8 cellular contexts compared by ENCODE assay signal in the genomic region with DNA sequence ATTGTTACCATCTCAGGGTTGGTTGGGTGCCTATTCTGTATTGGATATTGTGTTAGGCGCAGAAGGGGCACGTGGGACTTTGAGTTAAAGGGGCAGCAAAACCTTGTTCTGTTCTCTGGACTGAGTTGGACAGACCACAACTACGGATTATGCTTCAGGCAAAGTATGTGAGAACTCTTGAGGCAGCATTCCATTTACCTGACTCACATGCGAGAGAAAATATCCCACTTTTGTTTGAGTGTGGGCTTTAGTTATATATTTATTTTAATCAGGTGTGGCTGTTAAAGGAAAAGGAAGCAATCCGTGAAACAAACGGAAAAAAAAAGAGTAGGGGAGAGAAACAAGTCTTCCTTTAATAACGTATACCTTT. TPM values are rescaled to one million over a fixed set of nuclear protein-coding genes. Genes with fewer than 3 reads are reported as not detected.
DNase-seq lines count a peak whose midpoint lies in the region; ATAC-seq and TF ChIP-seq lines count a peak whose summit lies in the region.

No MANE protein-coding gene starts in this region.

- H3K9ac ChIP-seq in duodenal mucosa (ENCODE audit: low read depth in 1 of 2, low read length in 2 of 2), result peak overlapping the region; percentile 68 to 86

- TF ChIP-seq CTCF in GM12875 (IDR thresholded peaks at IDR 0.05; ENCODE audit: borderline replicate concordance, insufficient read depth, low read depth, low read length), result no peak
- TF ChIP-seq CTCF in OCI-LY7 (conservative IDR thresholded peaks at IDR 0.05; ENCODE audit: low read length), result no peak
- TF ChIP-seq CTCF in mucosa of descending colon (IDR thresholded peaks at IDR 0.05), result no peak

- H3K27ac ChIP-seq in OCI-LY7 (ENCODE audit: low read depth, low read length, poor library complexity, severe bottlenecking), result peak overlapping the region; percentile 9
- H3K27ac ChIP-seq in duodenal mucosa (ENCODE audit: low read depth, low read length), result peak overlapping the region; percentile 67

- no peaks in the 10 kb centered on the region for H3K9me2 ChIP-seq in OCI-LY7 (ENCODE audit: insufficient read depth, low read length)

- H3K4me1 ChIP-seq in OCI-LY7 (ENCODE audit: insufficient read depth, low read length, poor library complexity, severe bottlenecking) (peaks cover 21% of the 10 kb centered on the region), duodenal mucosa (ENCODE audit: control insufficient read depth in 1 of 2, insufficient read depth in 2 of 2, low read length in 2 of 2) (peaks cover 9 to 14% of the 10 kb centered on the region in 2 donors), mucosa of descending colon (ENCODE audit: low read depth) (peaks cover 3% of the 10 kb centered on the region)

- BruUV-seq in OCI-LY7 (replicated peaks; lab: Mats Ljungman, UMichigan), result TSS peak; percentile 92

- no peaks in the 10 kb centered on the region for H3K79me2 ChIP-seq in OCI-LY7 (ENCODE audit: insufficient read depth, low read depth, low read length)

- no peaks in the 10 kb centered on the region for H3K27me3 ChIP-seq in duodenal mucosa (ENCODE audit: control insufficient read depth in 1 of 2, insufficient read depth in 2 of 2, low read length in 2 of 2)

- CTCF ChIA-PET in OCI-LY7 (lab: Charles Lee; ENCODE audit: unreplicated experiment), result no interaction called here

- peak overlapping the region; percentile 75 for H3K4me2 ChIP-seq in OCI-LY7 (ENCODE audit: low read length)

- H3K4me3 ChIP-seq in GM12875 (ENCODE audit: low read depth, low read length) (peak overlapping the region; percentile 86), OCI-LY7 (ENCODE audit: low read depth, low read length, poor library complexity, severe bottlenecking) (peak overlapping the region; percentile 83), duodenal mucosa (ENCODE audit: low read depth in 1 of 2, low read length in 2 of 2) (peak overlapping the region; percentile 82 to 93), mucosa of descending colon (peak overlapping the region; percentile 35)

- no peaks in the 10 kb centered on the region for H3K36me3 ChIP-seq in OCI-LY7 (ENCODE audit: insufficient read depth, low read length)
- no peaks in the 10 kb centered on the region for H3K36me3 ChIP-seq in duodenal mucosa (ENCODE audit: control insufficient read depth in 1 of 2, insufficient read depth in 2 of 2, low read length in 2 of 2)
- H3K36me3 ChIP-seq in mucosa of descending colon (ENCODE audit: low read depth), result no peaks in the 10 kb centered on the region

- H4K20me1 ChIP-seq in OCI-LY7 (ENCODE audit: insufficient read depth, low read length), result no peaks in the 10 kb centered on the region

- H3K9me3 ChIP-seq in OCI-LY7 (ENCODE audit: low read length) (no peaks in the 10 kb centered on the region), duodenal mucosa (ENCODE audit: control insufficient read depth in 1 of 2, low read length in 2 of 2) (no peaks in the 10 kb centered on the region), mucosa of descending colon (no peaks in the 10 kb centered on the region)

- peak; percentile 1 for ATAC-seq in mucosa of descending colon
- ATAC-seq in GM19397 (IDR thresholded peaks at IDR 0.05; ENCODE audit: unreplicated experiment), result no peak

- intact Hi-C loops in OCI-LY7 (cut with micrococcal nuclease; ENCODE audit: unreplicated experiment), result loop anchor here (5.0 to 10.0 kb wide), 2 partner anchors 127 to 1379 kb away; a partner anchor contains a TSS
- intact Hi-C loops in mucosa of descending colon (cut with DNase I, micrococcal nuclease), result no loop called here

- DNase-seq in OCI-LY7 (ENCODE audit: low spot score) (peak; percentile 23), mucosa of descending colon (no peak), C1 segment of cervical spinal cord (lab: John Stamatoyannopoulos, UW) (no peak), amygdala (lab: John Stamatoyannopoulos, UW) (no peak), DMS153 (lab: John Stamatoyannopoulos, UW) (no peak)

- H2AFZ ChIP-seq in OCI-LY7 (ENCODE audit: low read length), result peak overlapping the region; percentile 94

- POLR2A ChIA-PET in OCI-LY7 (lab: Charles Lee), result interaction anchor here (1.2 to 5.3 kb wide), 2 partner anchors 13 to 18 kb away, joined by 6 to 24 read pairs; a partner anchor contains a TSS

RNA-seq across cellular contexts. Expression of a gene that starts 0.6 kb away (rescaled TPM):
- 4.0 and 5.6 TPM in 2 replicates for total RNA-seq in OCI-LY7 (2014; rRNA removed; shearing (Covaris generic))
- 5.4 and 7.2 TPM in 2 replicates for total RNA-seq in OCI-LY7 (2022)
- total RNA-seq in mucosa of descending colon, result 100 to 1,000 TPM; 235 to 448 (median 442) TPM

RNA-seq across cellular contexts. Expression of a gene that starts 17.0 kb away (rescaled TPM):
- total RNA-seq in OCI-LY7 (2014; rRNA removed; shearing (Covaris generic)), result 26.8 and 27.1 TPM in 2 replicates
- total RNA-seq in OCI-LY7 (2022) (36.0 and 49.5 TPM in 2 replicates), mucosa of descending colon (10 to 100 TPM; 16.0 to 21.1 (median 18.1) TPM)

Comparison
In these comparisons a context has a peak if more than half of its experiments do, and no peak if none do; other contexts are left out.
1. H3K4me3 ChIP-seq: peak in every context shown above with its lines; median percentile 88 in duodenal mucosa; 86 in GM12875; 83 in OCI-LY7; 35 in mucosa of descending colon.
2. RNA of a gene that starts 0.6 kb away (total RNA-seq): 235 to 448 TPM in mucosa of descending colon; 4.0 to 7.2 TPM in OCI-LY7; every median in the first group is over 10 times any median in the second.